Comparison of ENCODE assay signal across 18 cellular contexts in the genomic region with DNA sequence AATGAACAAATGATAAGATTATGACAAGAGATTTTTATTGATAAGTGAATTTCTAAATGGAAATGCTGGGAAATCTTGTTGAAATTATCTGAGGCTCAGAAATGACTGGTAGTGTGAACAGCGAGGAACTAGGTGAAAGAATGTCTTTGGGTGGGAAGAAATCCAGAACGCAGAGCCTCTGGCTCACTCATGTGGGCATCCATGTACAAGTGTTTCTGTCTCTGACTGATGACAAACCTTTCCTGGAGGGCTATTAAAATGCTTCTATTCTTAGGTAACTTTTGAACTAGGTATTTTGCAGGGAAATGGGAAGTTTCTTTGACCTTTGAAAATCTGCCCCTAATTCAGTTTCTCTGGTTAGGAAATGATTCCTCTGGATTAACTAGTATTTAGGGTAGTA.
A peak's percentile ranks its signal among the peaks of the same experiment; 100 is the strongest.
DNase-seq lines count a peak whose midpoint lies in the region; ATAC-seq and TF ChIP-seq lines count a peak whose summit lies in the region.
"Had no signal": no experiment of that assay in that cellular context is flagged by ENCODE, and none has a peak within 500 bp of the region (broad histone marks: within the 10 kb centered on the region; RNA-seq: fewer than 3 reads in every experiment).

No MANE protein-coding gene starts in this region.

- H3K27me3 ChIP-seq in SK-N-SH (ENCODE audit: insufficient read depth) (no peaks in the 10 kb centered on the region), Panc1 (ENCODE audit: control insufficient read depth, insufficient read depth, low read length) (no peaks in the 10 kb centered on the region), smooth muscle cell (ENCODE audit: low read depth) (no peaks in the 10 kb centered on the region)

- no peaks in the 10 kb centered on the region for H3K36me3 ChIP-seq in SK-N-SH (replicated peaks in 1 of 2; ENCODE audit: control insufficient read depth in 1 of 2, insufficient read depth in 2 of 2, low read length in 1 of 2)
- no peaks in the 10 kb centered on the region for H3K36me3 ChIP-seq in Panc1 (ENCODE audit: control insufficient read depth, insufficient read depth, low read length)
- H3K36me3 ChIP-seq in smooth muscle cell (ENCODE audit: low read depth) = no peaks in the 10 kb centered on the region

- ATAC-seq in SK-N-SH treated with all-trans-retinoic acid at 6 μM for 48 hours (no peak), Panc1 (no peak), sciatic nerve (no peak)

- H3K4me3 ChIP-seq in SK-N-SH (ENCODE audit: low read depth in 2 of 2, low read length in 1 of 2) (no peak overlapping the region), Panc1 (ENCODE audit: low read depth in 2 of 2, low read length in 2 of 2) (no peak overlapping the region), smooth muscle cell (no peak overlapping the region)

- no peak for TF ChIP-seq CTCF in SK-N-SH (IDR thresholded peaks at IDR 0.05)
- no peak for TF ChIP-seq CTCF in Panc1 (IDR thresholded peaks at IDR 0.05)
- TF ChIP-seq CTCF in smooth muscle cell (IDR thresholded peaks at IDR 0.05; ENCODE audit: borderline replicate concordance, insufficient read depth, poor library complexity, severe bottlenecking) = no peak

- H3K27me3 Mint-ChIP-seq in activated T-cell treated with anti-CD3 and anti-CD28 coated beads, Interleukin-2, amount 50 U/mL, for 24 hours = no peaks in the 10 kb centered on the region
- H3K27me3 Mint-ChIP-seq: CD4-positive, alpha-beta memory T cell had no signal

- H2AFZ ChIP-seq in SK-N-SH (ENCODE audit: low read depth) (no peak overlapping the region), smooth muscle cell (ENCODE audit: low read depth) (no peak overlapping the region)

- no peaks in the 10 kb centered on the region for H3K36me3 Mint-ChIP-seq in activated T-cell treated with anti-CD3 and anti-CD28 coated beads, Interleukin-2, amount 50 U/mL, for 24 hours (ENCODE audit: low read depth)
- H3K36me3 Mint-ChIP-seq: CD4-positive, alpha-beta memory T cell had no signal

- no peak overlapping the region for H3K27ac Mint-ChIP-seq in activated T-cell treated with anti-CD3 and anti-CD28 coated beads, Interleukin-2, amount 50 U/mL, for 24 hours
- H3K27ac Mint-ChIP-seq: CD4-positive, alpha-beta memory T cell had no signal

- intact Hi-C loops in Panc1 (cut with micrococcal nuclease; ENCODE audit: unreplicated experiment) = no loop called here
- intact Hi-C loops in sciatic nerve (cut with DNase I) = no loop called here

- CTCF ChIA-PET in SK-N-SH (lab: Yijun Ruan, JAX) = no interaction called here
- CTCF ChIA-PET in Panc1 (lab: Charles Lee) = no interaction called here

- H3K9ac ChIP-seq in SK-N-SH (peak overlapping the region; percentile 14; the same call in 1 of the 2 replicates), smooth muscle cell (ENCODE audit: low read depth) (no peak overlapping the region)

- TF ChIP-seq EP300 in SK-N-SH (IDR thresholded peaks at IDR 0.05; ENCODE audit: borderline replicate concordance in 1 of 2, low read depth in 1 of 2, low read length in 1 of 2) = no peak

- POLR2A ChIA-PET in SK-N-SH (lab: Yijun Ruan, JAX) (no interaction called here), Panc1 (lab: Charles Lee) (no interaction called here)

- peak overlapping the region in 1 of 2 experiments; percentile 78; a peak in 2 of 4 replicates for H3K27ac ChIP-seq in SK-N-SH (ENCODE audit: low read depth in 2 of 2, low read length in 1 of 2)
- H3K27ac ChIP-seq in Panc1 (ENCODE audit: low read length) = peak overlapping the region; percentile 81
- peak overlapping the region; percentile 70 for H3K27ac ChIP-seq in epithelial cell of prostate
- peak overlapping the region; percentile 46 for H3K27ac ChIP-seq in smooth muscle cell (ENCODE audit: low read depth)
- H3K27ac ChIP-seq: 22Rv1 had no signal

- H3K9me2 ChIP-seq in SK-N-SH = no peaks in the 10 kb centered on the region

- H3K4me3 Mint-ChIP-seq in activated T-cell treated with anti-CD3 and anti-CD28 coated beads, Interleukin-2, amount 50 U/mL, for 24 hours = no peak overlapping the region
- H3K4me3 Mint-ChIP-seq: CD4-positive, alpha-beta memory T cell had no signal

- no TSS peak for BruUV-seq in Panc1 (replicated peaks; lab: Mats Ljungman, UMichigan)

- DNase-seq in SK-N-SH (no peak), Panc1 (ENCODE audit: low read depth, low spot score) (no peak), epithelial cell of prostate (ENCODE audit: low read depth, low spot score) (no peak), smooth muscle cell (lab: John Stamatoyannopoulos, UW; ENCODE audit: unreplicated experiment) (no peak), RKO (ENCODE audit: low spot score) (no peak), sciatic nerve (ENCODE audit: low spot score) (no peak)
- DNase-seq in activated T-cell treated with anti-CD3 and anti-CD28 coated beads, Interleukin-2, amount 50 U/mL, for 24 hours = no peak
- DNase-seq: CD4-positive, alpha-beta memory T cell; Kasumi-1; MM.1S; NCI-H1092; NCI-H1436 treated with DMSO at 0.1 percent for 48 hours; NCI-H2029; NCI-H2171; RPMI8226; SIG-M5 had no signal

- in situ Hi-C loops in Panc1 (cut with HindIII; ENCODE audit: low pct_unique_long_range_greater_than_20kb, low sequenced_read_pairs) = no loop called here

- H3K9me3 ChIP-seq in SK-N-SH (no peaks in the 10 kb centered on the region), Panc1 (ENCODE audit: control insufficient read depth, insufficient read depth, low read depth, low read length) (no peaks in the 10 kb centered on the region), smooth muscle cell (replicated peaks; ENCODE audit: low read depth) (no peaks in the 10 kb centered on the region)

- H3K9me3 Mint-ChIP-seq in activated T-cell treated with anti-CD3 and anti-CD28 coated beads, Interleukin-2, amount 50 U/mL, for 24 hours = no peaks in the 10 kb centered on the region

- H3K4me2 ChIP-seq in SK-N-SH (peak overlapping the region; percentile 46; the same call in 1 of the 2 replicates), smooth muscle cell (peak overlapping the region; percentile 12)

- no peaks in the 10 kb centered on the region for H4K20me1 ChIP-seq in SK-N-SH (ENCODE audit: insufficient read depth)
- H4K20me1 ChIP-seq in smooth muscle cell (ENCODE audit: low read depth) = no peaks in the 10 kb centered on the region

- no peaks in the 10 kb centered on the region for H3K4me1 Mint-ChIP-seq in activated T-cell treated with anti-CD3 and anti-CD28 coated beads, Interleukin-2, amount 50 U/mL, for 24 hours (ENCODE audit: low read depth)
- H3K4me1 Mint-ChIP-seq: CD4-positive, alpha-beta memory T cell had no signal

- peaks cover 0 to 39% of the 10 kb centered on the region in 2 experiments; a peak in 3 of 4 replicates for H3K4me1 ChIP-seq in SK-N-SH (ENCODE audit: control insufficient read depth in 1 of 2, insufficient read depth in 2 of 2, low read depth in 1 of 2, low read length in 1 of 2)
- H3K4me1 ChIP-seq in Panc1 (ENCODE audit: control insufficient read depth, insufficient read depth, low read length) = peaks cover 6% of the 10 kb centered on the region
- no peaks in the 10 kb centered on the region for H3K4me1 ChIP-seq in smooth muscle cell (ENCODE audit: low read depth)

- no peak for TF ChIP-seq RAD21 in SK-N-SH (IDR thresholded peaks at IDR 0.05; ENCODE audit: low read length)

- WGBS in SK-N-SH (ENCODE audit: low lambda C conversion rate) = 63% methylated on average over 2 of the region's 2 CpGs
- 62% methylated on average over 2 of the region's 2 CpGs for WGBS in smooth muscle cell (ENCODE audit: low lambda C conversion rate)

- H3K79me2 ChIP-seq in SK-N-SH (ENCODE audit: insufficient read depth) (no peaks in the 10 kb centered on the region), smooth muscle cell (ENCODE audit: low read depth) (no peaks in the 10 kb centered on the region)

- peaks cover 28% of the 10 kb centered on the region for H3F3A ChIP-seq in SK-N-SH (replicated peaks; ENCODE audit: insufficient read depth)
- H3F3A ChIP-seq in smooth muscle cell (ENCODE audit: low read depth) = peaks cover 6% of the 10 kb centered on the region

TF ChIP-seq in SK-N-SH, 30 proteins besides CTCF, POLR2A, EP300 and RAD21 (continues in another document):
- no peak for TF ChIP-seq GABPA (IDR thresholded peaks at IDR 0.05; ENCODE audit: low read depth)
- no peak for TF ChIP-seq TAF1 (IDR thresholded peaks at IDR 0.05; ENCODE audit: borderline replicate concordance, low read depth, low read length)
- no peak for TF ChIP-seq TEAD4 (IDR thresholded peaks at IDR 0.05; ENCODE audit: borderline replicate concordance, insufficient read depth)
- TF ChIP-seq RCOR1 (IDR thresholded peaks at IDR 0.05; ENCODE audit: low read length) = no peak
- no peak for TF ChIP-seq JUND (IDR thresholded peaks at IDR 0.05)
- TF ChIP-seq FOXM1 (IDR thresholded peaks at IDR 0.05; ENCODE audit: low read depth) = no peak
- TF ChIP-seq, protein P1, sequence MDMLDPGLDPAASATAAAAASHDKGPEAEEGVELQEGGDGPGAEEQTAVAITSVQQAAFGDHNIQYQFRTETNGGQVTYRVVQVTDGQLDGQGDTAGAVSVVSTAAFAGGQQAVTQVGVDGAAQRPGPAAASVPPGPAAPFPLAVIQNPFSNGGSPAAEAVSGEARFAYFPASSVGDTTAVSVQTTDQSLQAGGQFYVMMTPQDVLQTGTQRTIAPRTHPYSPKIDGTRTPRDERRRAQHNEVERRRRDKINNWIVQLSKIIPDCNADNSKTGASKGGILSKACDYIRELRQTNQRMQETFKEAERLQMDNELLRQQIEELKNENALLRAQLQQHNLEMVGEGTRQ (IDR thresholded peaks at IDR 0.05; ENCODE audit: borderline replicate concordance, low read depth, low read length) = no peak

TF ChIP-seq in SK-N-SH treated with all-trans-retinoic acid at 6 μM for 48 hours, 23 proteins besides CTCF, POLR2A, EP300 and RAD21 (continues in another document):
- TF ChIP-seq ZFP30 (CRISPR knock-in tag; IDR thresholded peaks at IDR 0.05) = no peak
- TF ChIP-seq, protein P2, sequence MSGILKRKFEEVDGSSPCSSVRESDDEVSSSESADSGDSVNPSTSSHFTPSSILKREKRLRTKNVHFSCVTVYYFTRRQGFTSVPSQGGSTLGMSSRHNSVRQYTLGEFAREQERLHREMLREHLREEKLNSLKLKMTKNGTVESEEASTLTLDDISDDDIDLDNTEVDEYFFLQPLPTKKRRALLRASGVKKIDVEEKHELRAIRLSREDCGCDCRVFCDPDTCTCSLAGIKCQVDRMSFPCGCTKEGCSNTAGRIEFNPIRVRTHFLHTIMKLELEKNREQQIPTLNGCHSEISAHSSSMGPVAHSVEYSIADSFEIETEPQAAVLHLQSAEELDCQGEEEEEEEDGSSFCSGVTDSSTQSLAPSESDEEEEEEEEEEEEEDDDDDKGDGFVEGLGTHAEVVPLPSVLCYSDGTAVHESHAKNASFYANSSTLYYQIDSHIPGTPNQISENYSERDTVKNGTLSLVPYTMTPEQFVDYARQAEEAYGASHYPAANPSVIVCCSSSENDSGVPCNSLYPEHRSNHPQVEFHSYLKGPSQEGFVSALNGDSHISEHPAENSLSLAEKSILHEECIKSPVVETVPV (CRISPR knock-in tag; IDR thresholded peaks at IDR 0.05) = no peak
- no peak for TF ChIP-seq BACH2 (CRISPR knock-in tag; IDR thresholded peaks at IDR 0.05; ENCODE audit: borderline replicate concordance)
- no peak for TF ChIP-seq GLIS3 (CRISPR knock-in tag; IDR thresholded peaks at IDR 0.05)
- TF ChIP-seq ZNF70 (CRISPR knock-in tag; IDR thresholded peaks at IDR 0.05) = no peak
- TF ChIP-seq TCF4 (CRISPR knock-in tag; IDR thresholded peaks at IDR 0.05; ENCODE audit: borderline replicate concordance) = no peak
